2 cellular contexts compared by ENCODE assay signal in the genomic region with DNA sequence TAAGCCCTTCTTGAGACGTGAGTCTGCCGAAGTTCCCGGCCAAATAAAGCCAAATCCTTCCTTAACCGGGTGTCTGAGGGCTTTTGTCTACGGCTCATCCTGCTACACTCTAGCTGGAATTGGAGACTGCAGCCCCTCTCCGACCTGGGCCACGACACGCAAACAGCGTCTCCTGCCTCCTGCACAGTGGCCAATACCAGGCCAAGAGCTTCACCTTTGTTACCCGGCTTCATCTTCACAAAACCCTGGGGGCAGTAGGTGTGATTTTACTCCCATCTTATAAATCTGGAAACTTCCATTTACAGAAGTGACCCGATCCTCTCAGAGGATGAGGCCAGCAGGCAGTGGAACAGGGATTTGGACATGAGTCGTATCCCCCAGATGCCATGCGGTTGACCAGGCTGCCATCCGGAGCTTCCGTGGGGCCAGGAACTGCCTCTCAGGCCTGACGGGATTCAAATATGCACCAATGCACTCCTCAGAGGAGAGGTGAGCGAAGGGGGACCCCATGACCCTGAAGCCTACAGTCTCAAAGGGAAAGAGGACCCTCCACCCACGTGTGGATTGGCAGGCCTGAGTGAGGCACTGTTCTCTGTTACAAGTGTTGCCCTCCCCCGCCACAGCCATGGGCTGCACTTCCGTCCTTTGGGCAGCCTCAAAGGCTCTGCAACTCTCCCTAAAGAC.
TF ChIP-seq lines count a peak whose summit lies in the region.

No MANE protein-coding gene starts in this region.

TF ChIP-seq in IMR-90, 13 proteins besides CTCF, POLR2A, EP300 and RAD21:
- no peak for TF ChIP-seq CEBPB (IDR thresholded peaks at IDR 0.05; ENCODE audit: low read depth, low read length)

TF ChIP-seq in H1, 55 proteins besides CTCF, POLR2A, EP300 and RAD21:
- TF ChIP-seq CBX5 (IDR thresholded peaks at IDR 0.05; ENCODE audit: low read depth, low read length) = no peak
- TF ChIP-seq KDM1A (IDR thresholded peaks at IDR 0.05; ENCODE audit: borderline replicate concordance, low read length) = no peak
- no peak for TF ChIP-seq EZH2 (IDR thresholded peaks at IDR 0.05; ENCODE audit: low read depth, low read length, severe bottlenecking)
- TF ChIP-seq SP2 (IDR thresholded peaks at IDR 0.05; ENCODE audit: low read length) = no peak
